2 cellular contexts compared by ENCODE assay signal in the genomic region with DNA sequence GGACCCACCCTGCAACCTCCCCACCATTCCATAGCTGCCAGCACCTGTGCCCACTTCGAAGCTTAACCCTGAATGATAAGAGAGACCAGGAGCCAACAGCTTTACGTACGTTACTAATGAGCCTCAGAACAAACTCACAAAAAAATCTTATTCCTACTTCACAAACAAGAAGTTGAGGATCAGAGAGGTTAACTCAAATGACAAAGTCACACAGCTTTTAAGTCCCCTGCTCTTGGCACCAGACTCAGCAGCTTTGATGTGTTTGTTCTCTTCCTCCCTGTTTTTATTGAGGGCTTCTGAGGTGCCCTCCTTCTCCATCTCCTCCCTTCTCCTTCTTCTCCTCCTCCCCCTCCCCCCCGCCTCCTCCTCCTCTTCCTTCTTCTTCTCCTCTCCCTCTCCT.
A peak's percentile ranks its signal among the peaks of the same experiment; 100 is the strongest.
TF ChIP-seq lines count a peak whose summit lies in the region.

No MANE protein-coding gene starts in this region.

TF ChIP-seq in K562, 482 proteins besides CTCF, POLR2A, EP300 and RAD21 (continued from another document):
- no peak for TF ChIP-seq SRSF3 (IDR thresholded peaks at IDR 0.05; ENCODE audit: insufficient read depth, low read length)
- TF ChIP-seq PHB2 (IDR thresholded peaks at IDR 0.05; ENCODE audit: low read depth): no peak
- TF ChIP-seq RBM25 (IDR thresholded peaks at IDR 0.05; ENCODE audit: low read depth, low read length, severe bottlenecking): peak; percentile 96

TF ChIP-seq in GM23338, 12 proteins besides CTCF, POLR2A, EP300 and RAD21 (continued from another document):
- TF ChIP-seq, protein P1, sequence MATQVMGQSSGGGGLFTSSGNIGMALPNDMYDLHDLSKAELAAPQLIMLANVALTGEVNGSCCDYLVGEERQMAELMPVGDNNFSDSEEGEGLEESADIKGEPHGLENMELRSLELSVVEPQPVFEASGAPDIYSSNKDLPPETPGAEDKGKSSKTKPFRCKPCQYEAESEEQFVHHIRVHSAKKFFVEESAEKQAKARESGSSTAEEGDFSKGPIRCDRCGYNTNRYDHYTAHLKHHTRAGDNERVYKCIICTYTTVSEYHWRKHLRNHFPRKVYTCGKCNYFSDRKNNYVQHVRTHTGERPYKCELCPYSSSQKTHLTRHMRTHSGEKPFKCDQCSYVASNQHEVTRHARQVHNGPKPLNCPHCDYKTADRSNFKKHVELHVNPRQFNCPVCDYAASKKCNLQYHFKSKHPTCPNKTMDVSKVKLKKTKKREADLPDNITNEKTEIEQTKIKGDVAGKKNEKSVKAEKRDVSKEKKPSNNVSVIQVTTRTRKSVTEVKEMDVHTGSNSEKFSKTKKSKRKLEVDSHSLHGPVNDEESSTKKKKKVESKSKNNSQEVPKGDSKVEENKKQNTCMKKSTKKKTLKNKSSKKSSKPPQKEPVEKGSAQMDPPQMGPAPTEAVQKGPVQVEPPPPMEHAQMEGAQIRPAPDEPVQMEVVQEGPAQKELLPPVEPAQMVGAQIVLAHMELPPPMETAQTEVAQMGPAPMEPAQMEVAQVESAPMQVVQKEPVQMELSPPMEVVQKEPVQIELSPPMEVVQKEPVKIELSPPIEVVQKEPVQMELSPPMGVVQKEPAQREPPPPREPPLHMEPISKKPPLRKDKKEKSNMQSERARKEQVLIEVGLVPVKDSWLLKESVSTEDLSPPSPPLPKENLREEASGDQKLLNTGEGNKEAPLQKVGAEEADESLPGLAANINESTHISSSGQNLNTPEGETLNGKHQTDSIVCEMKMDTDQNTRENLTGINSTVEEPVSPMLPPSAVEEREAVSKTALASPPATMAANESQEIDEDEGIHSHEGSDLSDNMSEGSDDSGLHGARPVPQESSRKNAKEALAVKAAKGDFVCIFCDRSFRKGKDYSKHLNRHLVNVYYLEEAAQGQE (IDR thresholded peaks at IDR 0.05; ENCODE audit: unreplicated experiment): no peak
- no peak for TF ChIP-seq EZH2phosphoT487 (IDR thresholded peaks at IDR 0.05; ENCODE audit: unreplicated experiment)
- no peak for TF ChIP-seq ZNF114 (CRISPR knock-in tag; IDR thresholded peaks at IDR 0.05)
- TF ChIP-seq, protein P2, sequence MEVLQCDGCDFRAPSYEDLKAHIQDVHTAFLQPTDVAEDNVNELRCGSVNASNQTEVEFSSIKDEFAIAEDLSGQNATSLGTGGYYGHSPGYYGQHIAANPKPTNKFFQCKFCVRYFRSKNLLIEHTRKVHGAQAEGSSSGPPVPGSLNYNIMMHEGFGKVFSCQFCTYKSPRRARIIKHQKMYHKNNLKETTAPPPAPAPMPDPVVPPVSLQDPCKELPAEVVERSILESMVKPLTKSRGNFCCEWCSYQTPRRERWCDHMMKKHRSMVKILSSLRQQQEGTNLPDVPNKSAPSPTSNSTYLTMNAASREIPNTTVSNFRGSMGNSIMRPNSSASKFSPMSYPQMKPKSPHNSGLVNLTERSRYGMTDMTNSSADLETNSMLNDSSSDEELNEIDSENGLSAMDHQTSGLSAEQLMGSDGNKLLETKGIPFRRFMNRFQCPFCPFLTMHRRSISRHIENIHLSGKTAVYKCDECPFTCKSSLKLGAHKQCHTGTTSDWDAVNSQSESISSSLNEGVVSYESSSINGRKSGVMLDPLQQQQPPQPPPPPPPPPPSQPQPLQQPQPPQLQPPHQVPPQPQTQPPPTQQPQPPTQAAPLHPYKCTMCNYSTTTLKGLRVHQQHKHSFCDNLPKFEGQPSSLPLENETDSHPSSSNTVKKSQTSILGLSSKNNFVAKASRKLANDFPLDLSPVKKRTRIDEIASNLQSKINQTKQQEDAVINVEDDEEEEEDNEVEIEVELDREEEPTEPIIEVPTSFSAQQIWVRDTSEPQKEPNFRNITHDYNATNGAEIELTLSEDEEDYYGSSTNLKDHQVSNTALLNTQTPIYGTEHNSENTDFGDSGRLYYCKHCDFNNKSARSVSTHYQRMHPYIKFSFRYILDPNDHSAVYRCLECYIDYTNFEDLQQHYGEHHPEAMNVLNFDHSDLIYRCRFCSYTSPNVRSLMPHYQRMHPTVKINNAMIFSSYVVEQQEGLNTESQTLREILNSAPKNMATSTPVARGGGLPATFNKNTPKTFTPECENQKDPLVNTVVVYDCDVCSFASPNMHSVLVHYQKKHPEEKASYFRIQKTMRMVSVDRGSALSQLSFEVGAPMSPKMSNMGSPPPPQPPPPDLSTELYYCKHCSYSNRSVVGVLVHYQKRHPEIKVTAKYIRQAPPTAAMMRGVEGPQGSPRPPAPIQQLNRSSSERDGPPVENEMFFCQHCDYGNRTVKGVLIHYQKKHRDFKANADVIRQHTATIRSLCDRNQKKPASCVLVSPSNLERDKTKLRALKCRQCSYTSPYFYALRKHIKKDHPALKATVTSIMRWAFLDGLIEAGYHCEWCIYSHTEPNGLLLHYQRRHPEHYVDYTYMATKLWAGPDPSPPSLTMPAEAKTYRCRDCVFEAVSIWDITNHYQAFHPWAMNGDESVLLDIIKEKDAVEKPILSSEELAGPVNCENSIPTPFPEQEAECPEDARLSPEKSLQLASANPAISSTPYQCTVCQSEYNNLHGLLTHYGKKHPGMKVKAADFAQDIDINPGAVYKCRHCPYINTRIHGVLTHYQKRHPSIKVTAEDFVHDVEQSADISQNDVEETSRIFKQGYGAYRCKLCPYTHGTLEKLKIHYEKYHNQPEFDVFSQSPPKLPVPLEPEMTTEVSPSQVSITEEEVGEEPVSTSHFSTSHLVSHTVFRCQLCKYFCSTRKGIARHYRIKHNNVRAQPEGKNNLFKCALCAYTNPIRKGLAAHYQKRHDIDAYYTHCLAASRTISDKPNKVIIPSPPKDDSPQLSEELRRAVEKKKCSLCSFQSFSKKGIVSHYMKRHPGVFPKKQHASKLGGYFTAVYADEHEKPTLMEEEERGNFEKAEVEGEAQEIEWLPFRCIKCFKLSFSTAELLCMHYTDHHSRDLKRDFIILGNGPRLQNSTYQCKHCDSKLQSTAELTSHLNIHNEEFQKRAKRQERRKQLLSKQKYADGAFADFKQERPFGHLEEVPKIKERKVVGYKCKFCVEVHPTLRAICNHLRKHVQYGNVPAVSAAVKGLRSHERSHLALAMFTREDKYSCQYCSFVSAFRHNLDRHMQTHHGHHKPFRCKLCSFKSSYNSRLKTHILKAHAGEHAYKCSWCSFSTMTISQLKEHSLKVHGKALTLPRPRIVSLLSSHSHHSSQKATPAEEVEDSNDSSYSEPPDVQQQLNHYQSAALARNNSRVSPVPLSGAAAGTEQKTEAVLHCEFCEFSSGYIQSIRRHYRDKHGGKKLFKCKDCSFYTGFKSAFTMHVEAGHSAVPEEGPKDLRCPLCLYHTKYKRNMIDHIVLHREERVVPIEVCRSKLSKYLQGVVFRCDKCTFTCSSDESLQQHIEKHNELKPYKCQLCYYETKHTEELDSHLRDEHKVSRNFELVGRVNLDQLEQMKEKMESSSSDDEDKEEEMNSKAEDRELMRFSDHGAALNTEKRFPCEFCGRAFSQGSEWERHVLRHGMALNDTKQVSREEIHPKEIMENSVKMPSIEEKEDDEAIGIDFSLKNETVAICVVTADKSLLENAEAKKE (CRISPR knock-in tag; IDR thresholded peaks at IDR 0.05): no peak
- no peak for TF ChIP-seq CREB1 (CRISPR knock-in tag; IDR thresholded peaks at IDR 0.05; ENCODE audit: low read depth)
